ENCODE assay signal across 1 cellular context in the genomic region with DNA sequence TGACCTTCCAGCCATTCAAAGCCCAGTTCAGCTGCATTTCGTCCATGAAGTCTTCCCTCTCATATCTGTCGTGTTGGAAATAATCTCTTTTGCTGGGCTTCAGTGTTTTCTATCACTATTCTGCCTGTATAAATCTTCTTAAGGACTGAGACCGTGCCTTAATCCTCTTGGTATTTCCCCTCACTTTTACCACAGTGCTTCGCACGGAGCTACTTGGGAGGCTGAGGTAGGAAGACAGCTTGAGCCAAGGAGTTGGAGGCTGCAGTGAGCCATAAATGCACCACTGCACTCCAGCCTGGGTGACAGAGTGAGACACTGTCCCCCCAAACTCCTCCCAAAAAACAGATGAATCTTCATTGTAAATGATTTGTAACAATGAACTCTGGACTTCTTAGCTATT.
TF ChIP-seq lines count a peak whose summit lies in the region.

No MANE protein-coding gene starts in this region.

TF ChIP-seq in GM23338, 12 proteins besides CTCF, POLR2A, EP300 and RAD21 (continued from another document):
- TF ChIP-seq, protein P1, sequence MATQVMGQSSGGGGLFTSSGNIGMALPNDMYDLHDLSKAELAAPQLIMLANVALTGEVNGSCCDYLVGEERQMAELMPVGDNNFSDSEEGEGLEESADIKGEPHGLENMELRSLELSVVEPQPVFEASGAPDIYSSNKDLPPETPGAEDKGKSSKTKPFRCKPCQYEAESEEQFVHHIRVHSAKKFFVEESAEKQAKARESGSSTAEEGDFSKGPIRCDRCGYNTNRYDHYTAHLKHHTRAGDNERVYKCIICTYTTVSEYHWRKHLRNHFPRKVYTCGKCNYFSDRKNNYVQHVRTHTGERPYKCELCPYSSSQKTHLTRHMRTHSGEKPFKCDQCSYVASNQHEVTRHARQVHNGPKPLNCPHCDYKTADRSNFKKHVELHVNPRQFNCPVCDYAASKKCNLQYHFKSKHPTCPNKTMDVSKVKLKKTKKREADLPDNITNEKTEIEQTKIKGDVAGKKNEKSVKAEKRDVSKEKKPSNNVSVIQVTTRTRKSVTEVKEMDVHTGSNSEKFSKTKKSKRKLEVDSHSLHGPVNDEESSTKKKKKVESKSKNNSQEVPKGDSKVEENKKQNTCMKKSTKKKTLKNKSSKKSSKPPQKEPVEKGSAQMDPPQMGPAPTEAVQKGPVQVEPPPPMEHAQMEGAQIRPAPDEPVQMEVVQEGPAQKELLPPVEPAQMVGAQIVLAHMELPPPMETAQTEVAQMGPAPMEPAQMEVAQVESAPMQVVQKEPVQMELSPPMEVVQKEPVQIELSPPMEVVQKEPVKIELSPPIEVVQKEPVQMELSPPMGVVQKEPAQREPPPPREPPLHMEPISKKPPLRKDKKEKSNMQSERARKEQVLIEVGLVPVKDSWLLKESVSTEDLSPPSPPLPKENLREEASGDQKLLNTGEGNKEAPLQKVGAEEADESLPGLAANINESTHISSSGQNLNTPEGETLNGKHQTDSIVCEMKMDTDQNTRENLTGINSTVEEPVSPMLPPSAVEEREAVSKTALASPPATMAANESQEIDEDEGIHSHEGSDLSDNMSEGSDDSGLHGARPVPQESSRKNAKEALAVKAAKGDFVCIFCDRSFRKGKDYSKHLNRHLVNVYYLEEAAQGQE (IDR thresholded peaks at IDR 0.05; ENCODE audit: unreplicated experiment) = no peak
- TF ChIP-seq JUNB (IDR thresholded peaks at IDR 0.05; ENCODE audit: unreplicated experiment) (no peak), CREB1 (CRISPR knock-in tag; IDR thresholded peaks at IDR 0.05; ENCODE audit: low read depth) (no peak), STAT1 (IDR thresholded peaks at IDR 0.05; ENCODE audit: unreplicated experiment) (no peak), EZH2phosphoT487 (IDR thresholded peaks at IDR 0.05; ENCODE audit: unreplicated experiment) (no peak), NANOG (IDR thresholded peaks at IDR 0.05; ENCODE audit: borderline replicate concordance) (no peak), ZNF114 (CRISPR knock-in tag; IDR thresholded peaks at IDR 0.05) (no peak)
- TF ChIP-seq, protein P2, sequence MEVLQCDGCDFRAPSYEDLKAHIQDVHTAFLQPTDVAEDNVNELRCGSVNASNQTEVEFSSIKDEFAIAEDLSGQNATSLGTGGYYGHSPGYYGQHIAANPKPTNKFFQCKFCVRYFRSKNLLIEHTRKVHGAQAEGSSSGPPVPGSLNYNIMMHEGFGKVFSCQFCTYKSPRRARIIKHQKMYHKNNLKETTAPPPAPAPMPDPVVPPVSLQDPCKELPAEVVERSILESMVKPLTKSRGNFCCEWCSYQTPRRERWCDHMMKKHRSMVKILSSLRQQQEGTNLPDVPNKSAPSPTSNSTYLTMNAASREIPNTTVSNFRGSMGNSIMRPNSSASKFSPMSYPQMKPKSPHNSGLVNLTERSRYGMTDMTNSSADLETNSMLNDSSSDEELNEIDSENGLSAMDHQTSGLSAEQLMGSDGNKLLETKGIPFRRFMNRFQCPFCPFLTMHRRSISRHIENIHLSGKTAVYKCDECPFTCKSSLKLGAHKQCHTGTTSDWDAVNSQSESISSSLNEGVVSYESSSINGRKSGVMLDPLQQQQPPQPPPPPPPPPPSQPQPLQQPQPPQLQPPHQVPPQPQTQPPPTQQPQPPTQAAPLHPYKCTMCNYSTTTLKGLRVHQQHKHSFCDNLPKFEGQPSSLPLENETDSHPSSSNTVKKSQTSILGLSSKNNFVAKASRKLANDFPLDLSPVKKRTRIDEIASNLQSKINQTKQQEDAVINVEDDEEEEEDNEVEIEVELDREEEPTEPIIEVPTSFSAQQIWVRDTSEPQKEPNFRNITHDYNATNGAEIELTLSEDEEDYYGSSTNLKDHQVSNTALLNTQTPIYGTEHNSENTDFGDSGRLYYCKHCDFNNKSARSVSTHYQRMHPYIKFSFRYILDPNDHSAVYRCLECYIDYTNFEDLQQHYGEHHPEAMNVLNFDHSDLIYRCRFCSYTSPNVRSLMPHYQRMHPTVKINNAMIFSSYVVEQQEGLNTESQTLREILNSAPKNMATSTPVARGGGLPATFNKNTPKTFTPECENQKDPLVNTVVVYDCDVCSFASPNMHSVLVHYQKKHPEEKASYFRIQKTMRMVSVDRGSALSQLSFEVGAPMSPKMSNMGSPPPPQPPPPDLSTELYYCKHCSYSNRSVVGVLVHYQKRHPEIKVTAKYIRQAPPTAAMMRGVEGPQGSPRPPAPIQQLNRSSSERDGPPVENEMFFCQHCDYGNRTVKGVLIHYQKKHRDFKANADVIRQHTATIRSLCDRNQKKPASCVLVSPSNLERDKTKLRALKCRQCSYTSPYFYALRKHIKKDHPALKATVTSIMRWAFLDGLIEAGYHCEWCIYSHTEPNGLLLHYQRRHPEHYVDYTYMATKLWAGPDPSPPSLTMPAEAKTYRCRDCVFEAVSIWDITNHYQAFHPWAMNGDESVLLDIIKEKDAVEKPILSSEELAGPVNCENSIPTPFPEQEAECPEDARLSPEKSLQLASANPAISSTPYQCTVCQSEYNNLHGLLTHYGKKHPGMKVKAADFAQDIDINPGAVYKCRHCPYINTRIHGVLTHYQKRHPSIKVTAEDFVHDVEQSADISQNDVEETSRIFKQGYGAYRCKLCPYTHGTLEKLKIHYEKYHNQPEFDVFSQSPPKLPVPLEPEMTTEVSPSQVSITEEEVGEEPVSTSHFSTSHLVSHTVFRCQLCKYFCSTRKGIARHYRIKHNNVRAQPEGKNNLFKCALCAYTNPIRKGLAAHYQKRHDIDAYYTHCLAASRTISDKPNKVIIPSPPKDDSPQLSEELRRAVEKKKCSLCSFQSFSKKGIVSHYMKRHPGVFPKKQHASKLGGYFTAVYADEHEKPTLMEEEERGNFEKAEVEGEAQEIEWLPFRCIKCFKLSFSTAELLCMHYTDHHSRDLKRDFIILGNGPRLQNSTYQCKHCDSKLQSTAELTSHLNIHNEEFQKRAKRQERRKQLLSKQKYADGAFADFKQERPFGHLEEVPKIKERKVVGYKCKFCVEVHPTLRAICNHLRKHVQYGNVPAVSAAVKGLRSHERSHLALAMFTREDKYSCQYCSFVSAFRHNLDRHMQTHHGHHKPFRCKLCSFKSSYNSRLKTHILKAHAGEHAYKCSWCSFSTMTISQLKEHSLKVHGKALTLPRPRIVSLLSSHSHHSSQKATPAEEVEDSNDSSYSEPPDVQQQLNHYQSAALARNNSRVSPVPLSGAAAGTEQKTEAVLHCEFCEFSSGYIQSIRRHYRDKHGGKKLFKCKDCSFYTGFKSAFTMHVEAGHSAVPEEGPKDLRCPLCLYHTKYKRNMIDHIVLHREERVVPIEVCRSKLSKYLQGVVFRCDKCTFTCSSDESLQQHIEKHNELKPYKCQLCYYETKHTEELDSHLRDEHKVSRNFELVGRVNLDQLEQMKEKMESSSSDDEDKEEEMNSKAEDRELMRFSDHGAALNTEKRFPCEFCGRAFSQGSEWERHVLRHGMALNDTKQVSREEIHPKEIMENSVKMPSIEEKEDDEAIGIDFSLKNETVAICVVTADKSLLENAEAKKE (CRISPR knock-in tag; IDR thresholded peaks at IDR 0.05) = no peak
